8 cellular contexts compared by ENCODE assay signal in genomic region chr2:148926291-148926961, GRCh38. TPM values are rescaled to one million over a fixed set of nuclear protein-coding genes. Genes with fewer than 3 reads are reported as not detected.
DNase-seq lines count a peak whose midpoint lies in the region; ATAC-seq, FAIRE-seq and TF ChIP-seq lines count a peak whose summit lies in the region.

No MANE protein-coding gene starts in this region.

- no peaks in the 10 kb centered on the region for H3K27me3 Mint-ChIP-seq in CD8-positive, alpha-beta T cell (ENCODE audit: low read depth)
- no peaks in the 10 kb centered on the region for H3K27me3 Mint-ChIP-seq in T-cell

- whole genome bisulfite sequencing in K562 (ENCODE audit: insufficient coverage, low coverage, missing lambda C conversion rate), result 21% methylated on average over 33 of the region's 33 CpGs

- no peaks in the 10 kb centered on the region for H4K20me1 ChIP-seq in K562 (replicated peaks; ENCODE audit: control insufficient read depth, insufficient read depth, low read length)

- intact Hi-C loops in CD8-positive, alpha-beta T cell (cut with DNase I, micrococcal nuclease), result loop anchor here in 1 of 2 experiments (2.0 to 5.0 kb wide), 3 partner anchors 52 to 284 kb away; partner anchors contain the start of genes EPC2 and KIF5C
- intact Hi-C loops in K562 (cut with micrococcal nuclease), result loop anchor here (1.0 to 10.0 kb wide), 2 partner anchors 64 to 638 kb away; no protein-coding TSS in a partner anchor

- POLR2A ChIA-PET in CD8-positive, alpha-beta T cell (lab: Charles Lee), result interaction anchor here (1.0 kb wide), 2 partner anchors 8 to 50 kb away, joined by 3 read pairs; no protein-coding TSS in a partner anchor
- POLR2A ChIA-PET in T-cell (lab: Charles Lee), result interaction anchor here in 1 of 2 donors (0.6 kb wide), 1 partner anchor 270 kb away, joined by 3 read pairs; no protein-coding TSS in a partner anchor
- POLR2A ChIA-PET in K562 (lab: Yijun Ruan, JAX), result interaction anchor here (0.7 to 1.1 kb wide), 2 partner anchors 9 to 17 kb away, joined by 3 to 4 read pairs; no protein-coding TSS in a partner anchor

- no peaks in the 10 kb centered on the region for H3K79me2 ChIP-seq in K562 (ENCODE audit: control insufficient read depth, insufficient read depth, low read length)

- FAIRE-seq in K562 (lab: Jason Lieb, UNC), result peak; percentile 91

- H3K27me3 ChIP-seq in CD8-positive, alpha-beta T cell (ENCODE audit: insufficient read depth, low read length), result no peaks in the 10 kb centered on the region
- H3K27me3 ChIP-seq in K562 (ENCODE audit: control insufficient read depth in 2 of 2, insufficient read depth in 2 of 2, low read length in 2 of 2) (0 out of 5 replicates have a peak, but pooled peaks cover 0 to 3% of the 10 kb centered on the region in 2 experiments), layer of hippocampus (ENCODE audit: control insufficient read depth, insufficient read depth, low read length) (no peaks in the 10 kb centered on the region)

- no peak overlapping the region for H3K27ac ChIP-seq in CD8-positive, alpha-beta T cell (ENCODE audit: low read depth, low read length)
- H3K27ac ChIP-seq in K562 (ENCODE audit: extremely low read depth, low read depth, low read length) (no peak overlapping the region), layer of hippocampus (ENCODE audit: low read depth, low read length) (peak overlapping the region; percentile 90)

- H3K9me1 ChIP-seq in K562 (ENCODE audit: control insufficient read depth, insufficient read depth, low read length), result no peaks in the 10 kb centered on the region

- peak; percentile 87 for ATAC-seq in CD8-positive, alpha-beta T cell
- ATAC-seq in GM19372 (IDR thresholded peaks at IDR 0.05; ENCODE audit: low read depth, unreplicated experiment), result peak; percentile 95
- ATAC-seq in HG03457 (IDR thresholded peaks at IDR 0.05; ENCODE audit: unreplicated experiment), result peak; percentile 75
- peak; percentile 77 to 88 (median 85) for ATAC-seq in T-cell (replicated peaks in 1 of 4)
- peak; percentile 94 for ATAC-seq in K562

- peak overlapping the region; percentile 79 for H2AFZ ChIP-seq in K562 (ENCODE audit: low read depth, low read length)

- no peaks in the 10 kb centered on the region for H3K9me3 Mint-ChIP-seq in CD8-positive, alpha-beta T cell
- no peaks in the 10 kb centered on the region for H3K9me3 Mint-ChIP-seq in T-cell

- H3K36me3 ChIP-seq in CD8-positive, alpha-beta T cell (ENCODE audit: insufficient read depth, low read length), result no peaks in the 10 kb centered on the region
- no peaks in the 10 kb centered on the region for H3K36me3 ChIP-seq in K562 (ENCODE audit: control insufficient read depth, insufficient read depth, low read length)

- peak overlapping the region; percentile 75 for H3K4me3 Mint-ChIP-seq in CD8-positive, alpha-beta T cell
- H3K4me3 Mint-ChIP-seq in T-cell, result peak overlapping the region; percentile 81

- peaks cover 4% of the 10 kb centered on the region for H3K36me3 Mint-ChIP-seq in CD8-positive, alpha-beta T cell
- H3K36me3 Mint-ChIP-seq in T-cell, result peaks cover 17% of the 10 kb centered on the region

- peak overlapping the region; percentile 41 for H3K4me2 ChIP-seq in K562 (ENCODE audit: insufficient read depth, low read length)

- H3K9ac ChIP-seq in K562 (ENCODE audit: insufficient read depth in 1 of 2, low read depth in 2 of 2, low read length in 2 of 2), result 0 out of 4 replicates have a peak overlapping the region, but pooled peaks of 1 of the 2 experiments have one; percentile 16

- DNase-seq in CD8-positive, alpha-beta T cell, result peak; percentile 13 to 68 (median 37)
- peak; percentile 14 to 62 (median 40) for DNase-seq in T-cell
- DNase-seq in K562 (ENCODE audit: extremely low read depth in 1 of 4, low spot score in 3 of 4), result peak; percentile 56 to 77 (median 67)
- peak; percentile 5 for DNase-seq in stimulated activated CD8-positive, alpha-beta memory T cell treated with anti-CD3 and anti-CD28 coated beads, Interleukin-12 subunit alpha, Interleukin-12 subunit beta, amount 100 ng/mL, for 4 hours (ENCODE audit: low read depth)
- DNase-seq in SHP77 treated with DMSO at 0.1 percent for 48 hours (lab: John Stamatoyannopoulos, UW), result no peak

- H3K4me1 ChIP-seq in CD8-positive, alpha-beta T cell (ENCODE audit: insufficient read depth, low read length), result peaks cover 17% of the 10 kb centered on the region
- peaks cover 0 to 8% of the 10 kb centered on the region in 2 experiments; a peak in 2 of 5 replicates for H3K4me1 ChIP-seq in K562 (replicated peaks in 1 of 2; ENCODE audit: control insufficient read depth in 2 of 2, insufficient read depth in 2 of 2, low read length in 2 of 2)

- in situ Hi-C loops in K562 (cut with MboI), result no loop called here

- TF ChIP-seq EP300 in K562 (IDR thresholded peaks at IDR 0.05; ENCODE audit: low read length), result no peak

- TF ChIP-seq POLR2A in K562 (conservative IDR thresholded peaks at IDR 0.05), result no peak

- peak overlapping the region; percentile 48 for H3K4me3 ChIP-seq in CD8-positive, alpha-beta T cell (ENCODE audit: low read depth, low read length)
- no peak overlapping the region for H3K4me3 ChIP-seq in K562

- H3K27ac Mint-ChIP-seq in CD8-positive, alpha-beta T cell, result peak overlapping the region; percentile 78
- H3K27ac Mint-ChIP-seq in T-cell, result peak overlapping the region; percentile 87 to 92

- peaks cover 12% of the 10 kb centered on the region for H3K4me1 Mint-ChIP-seq in CD8-positive, alpha-beta T cell (ENCODE audit: low read depth)
- H3K4me1 Mint-ChIP-seq in T-cell, result peaks cover 20 to 28% (median 21%) of the 10 kb centered on the region in 3 donors

- peak; percentile 48 to 69 for TF ChIP-seq RAD21 in K562 (CRISPR knock-in tag; conservative IDR thresholded peaks at IDR 0.05 in 1 of 2, IDR thresholded peaks at IDR 0.05 in 1 of 2)

- no peaks in the 10 kb centered on the region for H3K9me3 ChIP-seq in CD8-positive, alpha-beta T cell (ENCODE audit: low read length)
- no peaks in the 10 kb centered on the region for H3K9me3 ChIP-seq in K562 (replicated peaks; ENCODE audit: control insufficient read depth, insufficient read depth, low read depth, low read length)

- no TSS peak for BruUV-seq in K562 (replicated peaks; lab: Mats Ljungman, UMichigan)

- TF ChIP-seq CTCF in CD8-positive, alpha-beta T cell (IDR thresholded peaks at IDR 0.05), result peak; percentile 57
- peak; percentile 81 to 93 (median 88) for TF ChIP-seq CTCF in K562 (IDR thresholded peaks at IDR 0.05 in 2 of 3, conservative IDR thresholded peaks at IDR 0.05 in 1 of 3; ENCODE audit: insufficient read depth in 2 of 3, low read depth in 1 of 3, low read length in 3 of 3)

- CTCF ChIA-PET in CD8-positive, alpha-beta T cell (lab: Charles Lee), result interaction anchor here (1.0 to 1.2 kb wide), 4 partner anchors 9 to 416 kb away, joined by 3 to 4 read pairs (median 3); no protein-coding TSS in a partner anchor
- CTCF ChIA-PET in T-cell (lab: Charles Lee) (interaction anchor here (0.9 to 1.7 kb wide), 5 partner anchors 10 to 660 kb away, joined by 3 to 7 read pairs (median 4); no protein-coding TSS in a partner anchor), K562 (lab: Yijun Ruan, JAX; ENCODE audit: low intra/inter-chr PET ratio) (no interaction called here)

TF ChIP-seq in K562, 482 proteins besides CTCF, POLR2A, EP300 and RAD21 (continues in another document):
- TF ChIP-seq BRCA1 (IDR thresholded peaks at IDR 0.05) (no peak), BRCA1 (CRISPR knock-in tag; IDR thresholded peaks at IDR 0.05) (no peak), LCOR (CRISPR knock-in tag; IDR thresholded peaks at IDR 0.05) (no peak), NCOA6 (IDR thresholded peaks at IDR 0.05) (no peak), ERF (CRISPR knock-in tag; IDR thresholded peaks at IDR 0.05) (0 out of 2 replicates have a peak, but pooled peaks have one; percentile 9), KLF16 (IDR thresholded peaks at IDR 0.05) (peak; percentile 62; the same call in 1 of the 2 replicates), PPARD (CRISPR knock-in tag; IDR thresholded peaks at IDR 0.05) (no peak), NBN (IDR thresholded peaks at IDR 0.05; ENCODE audit: low read depth) (0 out of 2 replicates have a peak, but pooled peaks have one; percentile 13), KHSRP (IDR thresholded peaks at IDR 0.05) (no peak), DMBX1 (CRISPR knock-in tag; IDR thresholded peaks at IDR 0.05; ENCODE audit: borderline replicate concordance) (0 out of 2 replicates have a peak, but pooled peaks have one; percentile 25)
- TF ChIP-seq, protein P1, sequence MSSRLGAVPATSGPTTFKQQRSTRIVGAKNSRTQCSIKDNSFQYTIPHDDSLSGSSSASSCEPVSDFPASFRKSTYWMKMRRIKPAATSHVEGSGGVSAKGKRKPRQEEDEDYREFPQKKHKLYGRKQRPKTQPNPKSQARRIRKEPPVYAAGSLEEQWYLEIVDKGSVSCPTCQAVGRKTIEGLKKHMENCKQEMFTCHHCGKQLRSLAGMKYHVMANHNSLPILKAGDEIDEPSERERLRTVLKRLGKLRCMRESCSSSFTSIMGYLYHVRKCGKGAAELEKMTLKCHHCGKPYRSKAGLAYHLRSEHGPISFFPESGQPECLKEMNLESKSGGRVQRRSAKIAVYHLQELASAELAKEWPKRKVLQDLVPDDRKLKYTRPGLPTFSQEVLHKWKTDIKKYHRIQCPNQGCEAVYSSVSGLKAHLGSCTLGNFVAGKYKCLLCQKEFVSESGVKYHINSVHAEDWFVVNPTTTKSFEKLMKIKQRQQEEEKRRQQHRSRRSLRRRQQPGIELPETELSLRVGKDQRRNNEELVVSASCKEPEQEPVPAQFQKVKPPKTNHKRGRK (tag; IDR thresholded peaks at IDR 0.05), result peak; percentile 84

RNA-seq across cellular contexts. Expression of gene KIF5C, which starts 51.4 kb away (rescaled TPM):
- total RNA-seq in CD8-positive, alpha-beta T cell, result 1 to 10 TPM; 6.4 to 6.5 TPM
- total RNA-seq in T-cell, result 10 to 100 TPM in 3 of 5 donors, 1 to 10 TPM in 2; 9.4 to 17.0 (median 14.7) TPM
- not detected in 2 replicates for total RNA-seq in K562 (2011; cell fraction: chromatin; rRNA removed; ENCODE audit: low replicate concordance)
- not detected in 2 replicates for total RNA-seq in K562 (2011; cell fraction: nucleolus; rRNA removed)
- total RNA-seq in K562 (2011; cell fraction: nucleoplasm; rRNA removed), result not detected in 2 replicates
- total RNA-seq in K562 (2014; rRNA removed), result not detected in 2 replicates
- total RNA-seq in K562 (2014; rRNA removed; fragmentation: Illumina TruSeq; extraction: Trizol), result not detected in 2 replicates
- total RNA-seq in K562 (2015; rRNA removed; fragmentation: Illumina TruSeq; extraction: Trizol), result not detected in 2 replicates
- total RNA-seq in K562 (2021), result 0.09 TPM in 2 replicates
- polyA plus RNA-seq in K562 (2011; rRNA removed), result 0.01 TPM in 1 of 2 replicates, not detected in the other
- not detected in 2 replicates for polyA plus RNA-seq in K562 (2011; cell fraction: cytosol; rRNA removed)
- polyA plus RNA-seq in K562 (2011; cell fraction: nucleus; rRNA removed), result not detected in 2 replicates
- 0.03 TPM in 2 replicates for polyA plus RNA-seq in K562 (2012)
- polyA plus RNA-seq in K562 (2014; fragmentation: Illumina TruSeq; extraction: Trizol), result 0.01 TPM in 1 of 2 replicates, not detected in the other
- not detected for polyA plus RNA-seq in K562 (2014; fragmentation: Nextera tagmentation; extraction: Ambion mirVana)
- not detected in 2 replicates for polyA plus RNA-seq in K562 (2014; rRNA removed)
- polyA minus RNA-seq in K562 (2011; rRNA and poly(A)+ RNA removed), result not detected in 2 replicates
- not detected in 2 replicates for polyA minus RNA-seq in K562 (2011; cell fraction: cytosol; rRNA and poly(A)+ RNA removed)
- not detected in 2 replicates for polyA minus RNA-seq in K562 (2011; cell fraction: nucleus; rRNA and poly(A)+ RNA removed)

Comparison
In these comparisons a context has a peak if more than half of its experiments do, and no peak if none do; other contexts are left out.
1. RNA of gene KIF5C, which starts 51.4 kb away (total RNA-seq): 9.4 to 17.0 TPM in T-cell and 6.4 to 6.5 TPM in CD8-positive, alpha-beta T cell; 0.09 TPM in K562; every median in the first group is over 4 times any median in the second.
2. Peak in every context shown above with its lines, with median percentiles within 50 percentile points of each other: ATAC-seq.